Comparison of ENCODE assay signal across 21 cellular contexts in genomic region chr5:154269414-154269813, GRCh38.
"Had no signal": no experiment of that assay in that cellular context is flagged by ENCODE, and none has a peak within 500 bp of the region (broad histone marks: within the 10 kb centered on the region; RNA-seq: fewer than 3 reads in every experiment).

No MANE protein-coding gene starts in this region.

- DNase-seq: IMR-90, Karpas-422, KG1, MM.1S, NCI-H1092 treated with DMSO at 0.1 percent for 48 hours, NCI-H1436, NCI-H187, NCI-H2029, NCI-H2081 treated with DMSO at 0.1 percent for 48 hours, NCI-H2171, NCI-H226, NCI-H446, NCI-H510A, NCI-H524 treated with DMSO at 0.1 percent for 48 hours, NCI-H69, NCI-H774, RPMI8226, SHP77, SK-N-SH had no signal

- H3K9ac ChIP-seq: SK-N-SH had no signal

- ATAC-seq: HepG2 had no signal

- H3K4me2 ChIP-seq: SK-N-SH had no signal

- H3K9me3 ChIP-seq: SK-N-SH had no signal

- FAIRE-seq: HepG2, RCC 7860 had no signal
